30 cellular contexts compared by ENCODE assay signal in the genomic region with DNA sequence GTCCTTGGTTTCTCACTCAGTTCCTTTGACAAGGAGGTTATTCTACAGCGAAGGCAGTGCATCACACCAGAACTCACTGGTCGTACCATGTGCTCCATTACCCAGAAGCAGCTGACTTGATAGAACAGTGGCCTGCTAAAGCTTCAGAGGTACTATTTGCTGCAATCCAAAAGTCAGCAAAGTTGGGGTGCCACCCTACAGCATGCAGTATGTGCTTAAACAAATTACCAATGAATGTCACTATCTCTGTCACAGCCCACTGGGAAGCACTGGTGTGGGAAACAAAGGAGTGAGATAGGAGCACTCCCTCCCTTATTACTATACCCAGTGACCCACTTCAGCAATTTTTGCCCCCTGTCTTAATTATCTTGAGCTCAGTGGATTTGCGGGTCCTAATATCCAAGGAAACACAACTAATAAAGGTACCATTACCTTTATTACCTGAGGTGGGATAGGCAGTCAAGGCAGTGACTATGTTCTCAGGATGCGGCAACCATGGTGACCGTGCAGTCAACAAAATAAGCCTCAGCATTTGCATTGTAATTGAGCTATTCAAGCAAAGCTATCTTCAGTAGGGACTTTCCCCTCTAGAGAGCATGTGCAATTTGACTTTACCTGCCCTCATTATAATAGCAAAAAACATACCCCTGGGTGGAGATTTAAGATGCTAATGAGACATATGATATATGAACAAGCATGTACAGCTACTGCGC.
DNase-seq lines count a peak whose midpoint lies in the region; ATAC-seq and TF ChIP-seq lines count a peak whose summit lies in the region.
"Had no signal": no experiment of that assay in that cellular context is flagged by ENCODE, and none has a peak within 500 bp of the region (broad histone marks: within the 10 kb centered on the region; RNA-seq: fewer than 3 reads in every experiment).

No MANE protein-coding gene starts in this region.

- DNase-seq in NCI-H748 (lab: John Stamatoyannopoulos, UW; ENCODE audit: unreplicated experiment) = peak; percentile 18
- no peak for DNase-seq in NCI-H748 treated with DMSO at 0.1 percent for 48 hours (lab: John Stamatoyannopoulos, UW)
- DNase-seq in WTC11 (ENCODE audit: low spot score) = no peak
- peak; percentile 21 for DNase-seq in mesendoderm
- no peak for DNase-seq in activated CD4-positive, alpha-beta T cell treated with anti-CD3 and anti-CD28 coated beads for 1 hour
- DNase-seq in activated CD8-positive, alpha-beta memory T cell treated with anti-CD3 and anti-CD28 coated beads, Interleukin-2, amount 10 ng/mL, durations not matched to agents 7 days and 5 days = no peak
- DNase-seq: CD8-positive, alpha-beta memory T cell; DMS 273 treated with DMSO at 0.1 percent for 48 hours; DMS79; EL; GDM1; GOT3; MM.1S; NCI-H1092; NCI-H1417 treated with DMSO at 0.1 percent for 48 hours; NCI-H1694 treated with DMSO at 0.1 percent for 48 hours; NCI-H2081 treated with DMSO at 0.1 percent for 48 hours; NCI-H2171 treated with DMSO at 0.1 percent for 48 hours; NCI-H345; NCI-H510A treated with DMSO at 0.1 percent for 48 hours; Right ventricle myocardium superior; RPMI8226 had no signal

- no peak overlapping the region for H2BK15ac ChIP-seq in mesendoderm (replicated peaks; ENCODE audit: low read depth)

- POLR2A ChIA-PET in WTC11 (lab: Charles Lee) = interaction anchor here (0.6 kb wide), 1 partner anchor 875 kb away, joined by 5 read pairs; no protein-coding TSS in a partner anchor

- peaks cover 11% of the 10 kb centered on the region for H3K4me1 Mint-ChIP-seq in WTC11
- no peaks in the 10 kb centered on the region for H3K4me1 Mint-ChIP-seq in activated CD8-positive, alpha-beta memory T cell treated with anti-CD3 and anti-CD28 coated beads, Interleukin-2, amount 10 ng/mL, durations not matched to agents 7 days and 5 days
- H3K4me1 Mint-ChIP-seq: CD14-positive monocyte; CD8-positive, alpha-beta memory T cell; IgD-negative memory B cell had no signal

- H4K8ac ChIP-seq in mesendoderm (ENCODE audit: low read depth, low read length) = no peak overlapping the region

- CTCF ChIA-PET in WTC11 (lab: Charles Lee) = interaction anchor here (0.8 to 2.3 kb wide), 5 partner anchors 46 to 200 kb away, joined by 3 to 7 read pairs (median 3); a partner anchor contains a TSS
- CTCF ChIA-PET in activated CD8-positive, alpha-beta memory T cell treated with anti-CD3 and anti-CD28 coated beads, Interleukin-2, amount 10 ng/mL, durations not matched to agents 7 days and 5 days (lab: Charles Lee) = no interaction called here

- no peaks in the 10 kb centered on the region for H3K79me2 ChIP-seq in mesendoderm (ENCODE audit: control insufficient read depth, insufficient read depth, low read length)

- no peak overlapping the region for H3K27ac ChIP-seq in mesendoderm (ENCODE audit: low read depth, low read length)
- H3K27ac ChIP-seq: 22Rv1, HL-60, KMS-11 had no signal

- no peak overlapping the region for H3K23ac ChIP-seq in mesendoderm (ENCODE audit: low read length)

- no peak overlapping the region for H2AK5ac ChIP-seq in mesendoderm (ENCODE audit: low read length)

- H3K9ac ChIP-seq in mesendoderm (ENCODE audit: low read length) = no peak overlapping the region
- H3K9ac ChIP-seq: KMS-11 had no signal

- H3K27me3 ChIP-seq in mesendoderm (ENCODE audit: insufficient read depth, low read length, poor library complexity) = no peaks in the 10 kb centered on the region

- no peaks in the 10 kb centered on the region for H3K79me1 ChIP-seq in mesendoderm (ENCODE audit: low read length)

- H3K4me3 ChIP-seq in mesendoderm (ENCODE audit: low read length) = no peak overlapping the region
- H3K4me3 ChIP-seq: GM12878 had no signal

- no peaks in the 10 kb centered on the region for H3K36me3 ChIP-seq in mesendoderm (ENCODE audit: control insufficient read depth, insufficient read depth, low read length)

- H2BK120ac ChIP-seq in mesendoderm (ENCODE audit: low read depth, low read length) = no peak overlapping the region

- H4K5ac ChIP-seq in mesendoderm (ENCODE audit: low read length) = no peak overlapping the region

- H3K18ac ChIP-seq in mesendoderm (ENCODE audit: low read length) = no peak overlapping the region

- peaks cover 33% of the 10 kb centered on the region for H3K9me3 Mint-ChIP-seq in WTC11
- peaks cover 10% of the 10 kb centered on the region for H3K9me3 Mint-ChIP-seq in activated CD8-positive, alpha-beta memory T cell treated with anti-CD3 and anti-CD28 coated beads, Interleukin-2, amount 10 ng/mL, durations not matched to agents 7 days and 5 days (ENCODE audit: low read depth)

- no peaks in the 10 kb centered on the region for H3K4me1 ChIP-seq in mesendoderm (ENCODE audit: control insufficient read depth, low read depth, low read length)

- H3K56ac ChIP-seq in mesendoderm (ENCODE audit: low read length) = no peak overlapping the region

- no peak overlapping the region for H3K4ac ChIP-seq in mesendoderm (ENCODE audit: low read depth, low read length)

- H3K4me3 Mint-ChIP-seq in WTC11 = no peak overlapping the region
- H3K4me3 Mint-ChIP-seq in activated CD8-positive, alpha-beta memory T cell treated with anti-CD3 and anti-CD28 coated beads, Interleukin-2, amount 10 ng/mL, durations not matched to agents 7 days and 5 days = no peak overlapping the region
- H3K4me3 Mint-ChIP-seq: B cell; CD14-positive monocyte; CD8-positive, alpha-beta memory T cell; IgD-negative memory B cell had no signal

- TF ChIP-seq CTCF in WTC11 (IDR thresholded peaks at IDR 0.05) = no peak

- H3K36me3 Mint-ChIP-seq in WTC11 = peaks cover 26% of the 10 kb centered on the region
- no peaks in the 10 kb centered on the region for H3K36me3 Mint-ChIP-seq in activated CD8-positive, alpha-beta memory T cell treated with anti-CD3 and anti-CD28 coated beads, Interleukin-2, amount 10 ng/mL, durations not matched to agents 7 days and 5 days
- H3K36me3 Mint-ChIP-seq: CD14-positive monocyte, IgD-negative memory B cell had no signal

- H3K27ac Mint-ChIP-seq in WTC11 = no peak overlapping the region
- no peak overlapping the region for H3K27ac Mint-ChIP-seq in activated CD8-positive, alpha-beta memory T cell treated with anti-CD3 and anti-CD28 coated beads, Interleukin-2, amount 10 ng/mL, durations not matched to agents 7 days and 5 days
- H3K27ac Mint-ChIP-seq: B cell; CD14-positive monocyte; CD8-positive, alpha-beta memory T cell had no signal

- H3K27me3 Mint-ChIP-seq in WTC11 (ENCODE audit: low read depth) = no peaks in the 10 kb centered on the region
- H3K27me3 Mint-ChIP-seq in activated CD8-positive, alpha-beta memory T cell treated with anti-CD3 and anti-CD28 coated beads, Interleukin-2, amount 10 ng/mL, durations not matched to agents 7 days and 5 days = no peaks in the 10 kb centered on the region
- H3K27me3 Mint-ChIP-seq: B cell had no signal

- no CpG with 5 or more reads among the region's 6 CpGs for WGBS in mesendoderm (ENCODE audit: extremely low coverage, insufficient coverage, low lambda C conversion rate)

- H3K4me2 ChIP-seq in mesendoderm (ENCODE audit: low read length) = no peak overlapping the region
- H3K4me2 ChIP-seq: KMS-11 had no signal

- no peak overlapping the region for H2BK5ac ChIP-seq in mesendoderm (ENCODE audit: low read length)

- ATAC-seq in WTC11 (peak; percentile 71), GM19328 (IDR thresholded peaks at IDR 0.05; ENCODE audit: unreplicated experiment) (no peak)
- ATAC-seq in activated CD8-positive, alpha-beta memory T cell treated with anti-CD3 and anti-CD28 coated beads, Interleukin-2, amount 10 ng/mL, durations not matched to agents 7 days and 5 days = no peak
- ATAC-seq: GM12878 had no signal

TF ChIP-seq in WTC11, 78 proteins besides CTCF, POLR2A, EP300 and RAD21:
- TF ChIP-seq ESRRA (CRISPR knock-in tag; IDR thresholded peaks at IDR 0.05; ENCODE audit: borderline replicate concordance) (no peak), ZNF396 (CRISPR knock-in tag; IDR thresholded peaks at IDR 0.05; ENCODE audit: borderline replicate concordance) (no peak), NR3C1 (CRISPR knock-in tag; conservative IDR thresholded peaks at IDR 0.05; ENCODE audit: low read depth) (no peak), NFE2L1 (CRISPR knock-in tag; IDR thresholded peaks at IDR 0.05) (no peak), ZNF232 (CRISPR knock-in tag; IDR thresholded peaks at IDR 0.05) (no peak), ZNF423 (CRISPR knock-in tag; IDR thresholded peaks at IDR 0.05) (no peak), GTF2I (CRISPR knock-in tag; conservative IDR thresholded peaks at IDR 0.05) (no peak), ZNF317 (CRISPR knock-in tag; IDR thresholded peaks at IDR 0.05; ENCODE audit: borderline replicate concordance, low read depth) (no peak), ELF4 (CRISPR knock-in tag; IDR thresholded peaks at IDR 0.05; ENCODE audit: low read depth) (no peak)
- TF ChIP-seq, protein P1, sequence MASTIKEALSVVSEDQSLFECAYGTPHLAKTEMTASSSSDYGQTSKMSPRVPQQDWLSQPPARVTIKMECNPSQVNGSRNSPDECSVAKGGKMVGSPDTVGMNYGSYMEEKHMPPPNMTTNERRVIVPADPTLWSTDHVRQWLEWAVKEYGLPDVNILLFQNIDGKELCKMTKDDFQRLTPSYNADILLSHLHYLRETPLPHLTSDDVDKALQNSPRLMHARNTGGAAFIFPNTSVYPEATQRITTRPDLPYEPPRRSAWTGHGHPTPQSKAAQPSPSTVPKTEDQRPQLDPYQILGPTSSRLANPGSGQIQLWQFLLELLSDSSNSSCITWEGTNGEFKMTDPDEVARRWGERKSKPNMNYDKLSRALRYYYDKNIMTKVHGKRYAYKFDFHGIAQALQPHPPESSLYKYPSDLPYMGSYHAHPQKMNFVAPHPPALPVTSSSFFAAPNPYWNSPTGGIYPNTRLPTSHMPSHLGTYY (CRISPR knock-in tag; IDR thresholded peaks at IDR 0.05) = no peak
- TF ChIP-seq, protein P2, sequence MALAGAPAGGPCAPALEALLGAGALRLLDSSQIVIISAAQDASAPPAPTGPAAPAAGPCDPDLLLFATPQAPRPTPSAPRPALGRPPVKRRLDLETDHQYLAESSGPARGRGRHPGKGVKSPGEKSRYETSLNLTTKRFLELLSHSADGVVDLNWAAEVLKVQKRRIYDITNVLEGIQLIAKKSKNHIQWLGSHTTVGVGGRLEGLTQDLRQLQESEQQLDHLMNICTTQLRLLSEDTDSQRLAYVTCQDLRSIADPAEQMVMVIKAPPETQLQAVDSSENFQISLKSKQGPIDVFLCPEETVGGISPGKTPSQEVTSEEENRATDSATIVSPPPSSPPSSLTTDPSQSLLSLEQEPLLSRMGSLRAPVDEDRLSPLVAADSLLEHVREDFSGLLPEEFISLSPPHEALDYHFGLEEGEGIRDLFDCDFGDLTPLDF (CRISPR knock-in tag; IDR thresholded peaks at IDR 0.05) = no peak
- TF ChIP-seq, protein P3, sequence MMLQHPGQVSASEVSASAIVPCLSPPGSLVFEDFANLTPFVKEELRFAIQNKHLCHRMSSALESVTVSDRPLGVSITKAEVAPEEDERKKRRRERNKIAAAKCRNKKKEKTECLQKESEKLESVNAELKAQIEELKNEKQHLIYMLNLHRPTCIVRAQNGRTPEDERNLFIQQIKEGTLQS (CRISPR knock-in tag; conservative IDR thresholded peaks at IDR 0.05) = no peak

Comparison
In these comparisons a context has a peak if more than half of its experiments do, and no peak if none do; other contexts are left out.
1. DNase-seq: peak in NCI-H748 (single experiment) and mesendoderm (single experiment); none in NCI-H748 treated with DMSO at 0.1 percent for 48 hours (single experiment), WTC11 (single experiment), activated CD4-positive, alpha-beta T cell treated with anti-CD3 and anti-CD28 coated beads for 1 hour (single experiment) and activated CD8-positive, alpha-beta memory T cell treated with anti-CD3 and anti-CD28 coated beads, Interleukin-2, amount 10 ng/mL, durations not matched to agents 7 days and 5 days (single experiment).